ENCODE assay signal across 8 cellular contexts in genomic region chr17:76734080-76734840, GRCh38. TPM values are rescaled to one million over a fixed set of nuclear protein-coding genes. Genes with fewer than 3 reads are reported as not detected.
DNase-seq lines count a peak whose midpoint lies in the region; ATAC-seq and TF ChIP-seq lines count a peak whose summit lies in the region.

No MANE protein-coding gene starts in this region.

- H3K27me3 Mint-ChIP-seq in activated naive CD4-positive, alpha-beta T cell treated with anti-CD3 and anti-CD28 coated beads, Interleukin-2, amount 10 ng/mL, durations not matched to agents 7 days and 5 days: peaks cover 9% of the 10 kb centered on the region

- CTCF ChIA-PET in activated naive CD4-positive, alpha-beta T cell treated with anti-CD3 and anti-CD28 coated beads, Interleukin-2, amount 10 ng/mL, durations not matched to agents 7 days and 5 days (lab: Charles Lee): interaction anchor here (0.7 kb wide), 1 partner anchor 8 kb away, joined by 3 read pairs; the partner anchor contains the start of genes JMJD6 and METTL23

- TF ChIP-seq CTCF in right lobe of liver (IDR thresholded peaks at IDR 0.05): no peak

- 21% methylated on average over 8 of the region's 8 CpGs for WGBS in right lobe of liver (ENCODE audit: insufficient coverage, low coverage, low lambda C conversion rate, missing lambda C conversion rate)

- H3K36me3 ChIP-seq in HUES6 (ENCODE audit: control insufficient read depth, insufficient read depth, low read length) (peaks cover 65% of the 10 kb centered on the region), right lobe of liver (peaks cover 0 to 48% (median 20%) of the 10 kb centered on the region in 4 donors)

- H3K27ac ChIP-seq in HUES6 (ENCODE audit: low read depth, low read length) (no peak overlapping the region), right lobe of liver (peak overlapping the region in 1 of 3 donors; percentile 96)

- peak overlapping the region; percentile 93 for H3K4me3 Mint-ChIP-seq in activated naive CD4-positive, alpha-beta T cell treated with anti-CD3 and anti-CD28 coated beads, Interleukin-2, amount 10 ng/mL, durations not matched to agents 7 days and 5 days

- in situ Hi-C loops in G401 (cut with HindIII; ENCODE audit: low sequenced_read_pairs): no loop called here

- ATAC-seq in right lobe of liver (no peak), GM21367 (IDR thresholded peaks at IDR 0.05; ENCODE audit: unreplicated experiment) (no peak)

- no peaks in the 10 kb centered on the region for H3K27me3 ChIP-seq in HUES6 (ENCODE audit: control insufficient read depth, insufficient read depth, low read length)
- H3K27me3 ChIP-seq in right lobe of liver: no peaks in the 10 kb centered on the region

- H3K9me3 ChIP-seq in HUES6 (ENCODE audit: control insufficient read depth, insufficient read depth, low read depth, low read length) (no peaks in the 10 kb centered on the region), right lobe of liver (no peaks in the 10 kb centered on the region)

- H3K4me3 ChIP-seq in HUES6 (ENCODE audit: low read depth, low read length) (peak overlapping the region; percentile 98), right lobe of liver (peak overlapping the region; percentile 95 to 100 (median 97))

- no peak for TF ChIP-seq POLR2A in right lobe of liver (IDR thresholded peaks at IDR 0.05)

- peak overlapping the region; percentile 95 for H3K27ac Mint-ChIP-seq in activated naive CD4-positive, alpha-beta T cell treated with anti-CD3 and anti-CD28 coated beads, Interleukin-2, amount 10 ng/mL, durations not matched to agents 7 days and 5 days

- H3K4me1 Mint-ChIP-seq in activated naive CD4-positive, alpha-beta T cell treated with anti-CD3 and anti-CD28 coated beads, Interleukin-2, amount 10 ng/mL, durations not matched to agents 7 days and 5 days: peaks cover 62% of the 10 kb centered on the region

- H3K9me3 Mint-ChIP-seq in activated naive CD4-positive, alpha-beta T cell treated with anti-CD3 and anti-CD28 coated beads, Interleukin-2, amount 10 ng/mL, durations not matched to agents 7 days and 5 days: no peaks in the 10 kb centered on the region

- H3K36me3 Mint-ChIP-seq in activated naive CD4-positive, alpha-beta T cell treated with anti-CD3 and anti-CD28 coated beads, Interleukin-2, amount 10 ng/mL, durations not matched to agents 7 days and 5 days: peaks cover 60% of the 10 kb centered on the region

- DNase-seq in Ammon's horn (ENCODE audit: low spot score) (peak; percentile 25), right lobe of liver (no peak), G401 (ENCODE audit: low spot score) (no peak), NCI-H526 treated with DMSO at 0.1 percent for 48 hours (lab: John Stamatoyannopoulos, UW) (no peak)
- peak; percentile 48 for DNase-seq in activated naive CD4-positive, alpha-beta T cell treated with anti-CD3 and anti-CD28 coated beads, Interleukin-2, amount 10 ng/mL, durations not matched to agents 7 days and 5 days
- DNase-seq in stimulated activated CD8-positive, alpha-beta memory T cell treated with anti-CD3 and anti-CD28 coated beads, Interleukin-4, amount 100 ng/mL, for 48 hours: no peak

- H3K4me1 ChIP-seq in HUES6 (ENCODE audit: control insufficient read depth, insufficient read depth, low read length) (peaks cover 16% of the 10 kb centered on the region), right lobe of liver (peaks cover 0 to 50% (median 15%) of the 10 kb centered on the region in 4 donors)

- peak overlapping the region; percentile 100 for H3K9ac ChIP-seq in HUES6 (ENCODE audit: low read length)

- intact Hi-C loops in right lobe of liver (cut with DNase I): no loop called here

RNA-seq across cellular contexts. Expression of gene SRSF2, which starts 2.9 kb away (rescaled TPM):
- 100 to 1,000 TPM in 1 of 6 experiments, 10 to 100 TPM in 5; 62.4 to 106 (median 86.0) TPM for total RNA-seq in right lobe of liver
- total RNA-seq in G401 (2014; rRNA removed; shearing (Covaris generic)): 369 and 387 TPM in 2 replicates

RNA-seq across cellular contexts. Expression of gene MFSD11, which starts 3.7 kb away (rescaled TPM):
- 10 to 100 TPM in 5 of 6 experiments, 1 to 10 TPM in 1; 8.5 to 16.3 (median 15.3) TPM for total RNA-seq in right lobe of liver
- 11.5 and 45.7 TPM in 2 replicates for total RNA-seq in G401 (2014; rRNA removed; shearing (Covaris generic))

RNA-seq across cellular contexts. Expression of gene METTL23, which starts 7.6 kb away (rescaled TPM):
- total RNA-seq in right lobe of liver: 10 to 100 TPM; 16.0 to 25.0 (median 18.7) TPM
- 25.9 and 34.6 TPM in 2 replicates for total RNA-seq in G401 (2014; rRNA removed; shearing (Covaris generic))

RNA-seq across cellular contexts. Expression of gene JMJD6, which starts 7.9 kb away (rescaled TPM):
- 10 to 100 TPM in 5 of 6 experiments, 1 to 10 TPM in 1; 10.0 to 15.8 (median 11.1) TPM for total RNA-seq in right lobe of liver
- total RNA-seq in G401 (2014; rRNA removed; shearing (Covaris generic)): 14.6 and 31.9 TPM in 2 replicates

RNA-seq across cellular contexts. Expression of gene MXRA7, which starts 23.5 kb away (rescaled TPM):
- 10 to 100 TPM in 5 of 6 experiments, 1 to 10 TPM in 1; 7.7 to 25.4 (median 15.3) TPM for total RNA-seq in right lobe of liver
- 93.4 and 96.7 TPM in 2 replicates for total RNA-seq in G401 (2014; rRNA removed; shearing (Covaris generic))

Comparison
In these comparisons a context has a peak if more than half of its experiments do, and no peak if none do; other contexts are left out.
1. DNase-seq: peak in Ammon's horn (single experiment) and activated naive CD4-positive, alpha-beta T cell treated with anti-CD3 and anti-CD28 coated beads, Interleukin-2, amount 10 ng/mL, durations not matched to agents 7 days and 5 days (single experiment); none in right lobe of liver (0 of 3), G401 (single experiment), NCI-H526 treated with DMSO at 0.1 percent for 48 hours (single experiment) and stimulated activated CD8-positive, alpha-beta memory T cell treated with anti-CD3 and anti-CD28 coated beads, Interleukin-4, amount 100 ng/mL, for 48 hours (single experiment).